ENCODE assay signal across 20 cellular contexts in the genomic region with DNA sequence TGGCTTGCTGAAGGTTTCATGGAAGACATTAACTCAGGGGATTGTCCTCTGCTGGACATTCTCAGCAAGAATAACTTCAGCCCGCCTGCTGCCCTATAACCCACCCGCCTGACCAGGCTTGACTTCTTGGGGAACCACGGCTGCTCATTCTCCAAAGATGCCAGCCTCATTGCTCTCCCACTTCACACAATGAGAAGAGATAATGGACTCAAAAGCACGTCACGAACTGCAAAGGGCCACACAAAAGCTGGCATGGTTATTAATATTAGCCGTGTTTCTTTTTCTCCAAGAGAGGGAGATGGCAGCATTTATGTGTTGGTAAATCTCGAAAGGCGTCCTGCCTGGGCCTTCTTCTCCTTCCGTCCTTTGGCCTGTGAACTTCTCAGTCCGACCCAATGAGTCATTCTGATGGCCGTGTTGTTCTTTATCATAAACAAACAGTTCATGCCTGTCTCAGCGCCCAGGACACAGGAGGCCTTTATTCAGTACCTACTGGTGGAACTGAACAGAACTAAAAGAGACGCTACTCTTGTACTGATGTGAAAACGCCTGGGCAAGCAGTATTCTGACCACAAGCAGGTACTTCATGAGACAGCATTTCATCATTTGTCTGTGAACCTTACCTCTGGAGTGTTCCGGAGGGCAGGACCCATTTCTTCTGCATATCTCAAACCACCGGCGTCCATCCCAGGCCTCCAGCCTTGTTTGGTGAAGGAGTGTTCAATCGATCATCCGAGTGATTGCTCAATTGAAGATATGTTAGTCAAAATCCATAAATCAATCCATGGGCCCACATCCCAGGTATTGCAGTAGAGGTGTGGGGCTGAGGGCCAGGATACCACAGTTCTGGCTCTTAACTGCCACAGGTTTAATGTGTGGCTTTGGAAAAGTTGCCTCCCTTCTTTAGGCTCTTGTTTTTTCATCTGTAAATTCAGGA.
"Had no signal": no experiment of that assay in that cellular context is flagged by ENCODE, and none has a peak within 500 bp of the region (broad histone marks: within the 10 kb centered on the region; RNA-seq: fewer than 3 reads in every experiment).

No MANE protein-coding gene starts in this region.

- H3K36me3 Mint-ChIP-seq: activated CD4-positive, alpha-beta memory T cell treated with anti-CD3 and anti-CD28 coated beads for 36 hours; activated naive CD8-positive, alpha-beta T cell treated with anti-CD3 and anti-CD28 coated beads for 36 hours; immature natural killer cell; type B pancreatic cell had no signal

- H3K27ac Mint-ChIP-seq: activated B cell treated with CpG ODN at 0.5 μM for 24 hours; activated CD4-positive, alpha-beta memory T cell treated with anti-CD3 and anti-CD28 coated beads for 36 hours; activated naive CD8-positive, alpha-beta T cell treated with anti-CD3 and anti-CD28 coated beads for 36 hours; immature natural killer cell; type B pancreatic cell had no signal

- H3K9me3 ChIP-seq: esophagus muscularis mucosa, heart right ventricle, prostate gland, right atrium auricular region had no signal

- ATAC-seq: heart right ventricle; stimulated activated naive CD8-positive, alpha-beta T cell treated with anti-CD3 and anti-CD28 coated beads, Interleukin-15, amount 100 ng/mL, for 72 hours had no signal

- H3K27me3 ChIP-seq: cardiac muscle cell, esophagus muscularis mucosa, right atrium auricular region had no signal

- H3K36me3 ChIP-seq: cardiac muscle cell, esophagus muscularis mucosa, heart right ventricle, prostate gland, right atrium auricular region had no signal

- DNase-seq: activated B cell treated with CpG ODN at 0.5 μM for 24 hours; activated CD4-positive, alpha-beta memory T cell treated with anti-CD3 and anti-CD28 coated beads for 36 hours; activated CD4-positive, alpha-beta T cell treated with anti-CD3 and anti-CD28 coated beads for 4 hours; activated naive CD4-positive, alpha-beta T cell; activated naive CD8-positive, alpha-beta T cell treated with anti-CD3 and anti-CD28 coated beads for 36 hours; activated T-cell treated with anti-CD3 and anti-CD28 coated beads for 4 hours; amniotic stem cell; dermis blood vessel endothelial cell; effector memory CD4-positive, alpha-beta T cell; heart right ventricle; immature natural killer cell; midbrain; stimulated activated naive CD8-positive, alpha-beta T cell treated with anti-CD3 and anti-CD28 coated beads, Interleukin-15, amount 100 ng/mL, for 72 hours had no signal

- H3K4me3 ChIP-seq: cardiac muscle cell, esophagus muscularis mucosa, heart right ventricle, lung, prostate gland, right atrium auricular region had no signal

- H3K4me1 Mint-ChIP-seq: activated B cell treated with CpG ODN at 0.5 μM for 24 hours; activated naive CD8-positive, alpha-beta T cell treated with anti-CD3 and anti-CD28 coated beads for 36 hours; immature natural killer cell; stimulated activated naive CD8-positive, alpha-beta T cell treated with anti-CD3 and anti-CD28 coated beads, Interleukin-15, amount 100 ng/mL, for 72 hours had no signal

- H3K27me3 Mint-ChIP-seq: type B pancreatic cell had no signal

- H3K27ac ChIP-seq: cardiac muscle cell, esophagus muscularis mucosa, heart right ventricle, prostate gland, right atrium auricular region had no signal

- H3K4me3 Mint-ChIP-seq: activated B cell treated with CpG ODN at 0.5 μM for 24 hours; activated CD4-positive, alpha-beta memory T cell treated with anti-CD3 and anti-CD28 coated beads for 36 hours; activated naive CD8-positive, alpha-beta T cell treated with anti-CD3 and anti-CD28 coated beads for 36 hours; immature natural killer cell; neural crest cell; stimulated activated naive CD8-positive, alpha-beta T cell treated with anti-CD3 and anti-CD28 coated beads, Interleukin-15, amount 100 ng/mL, for 72 hours; type B pancreatic cell had no signal

- H3K9me3 Mint-ChIP-seq: activated B cell treated with CpG ODN at 0.5 μM for 24 hours; activated CD4-positive, alpha-beta memory T cell treated with anti-CD3 and anti-CD28 coated beads for 36 hours; activated naive CD8-positive, alpha-beta T cell treated with anti-CD3 and anti-CD28 coated beads for 36 hours; immature natural killer cell; stimulated activated naive CD8-positive, alpha-beta T cell treated with anti-CD3 and anti-CD28 coated beads, Interleukin-15, amount 100 ng/mL, for 72 hours; type B pancreatic cell had no signal

- H3K4me1 ChIP-seq: esophagus muscularis mucosa, heart right ventricle, prostate gland, right atrium auricular region had no signal
